1 cellular context compared by ENCODE assay signal in genomic region chr1:65277605-65278343, GRCh38.
TF ChIP-seq lines count a peak whose summit lies in the region.

No MANE protein-coding gene starts in this region.

TF ChIP-seq in K562, 482 proteins besides CTCF, POLR2A, EP300 and RAD21 (continued from another document and continues in another):
- TF ChIP-seq GTF3C2 (IDR thresholded peaks at IDR 0.05; ENCODE audit: borderline replicate concordance, extremely low read depth, insufficient read length) (no peak), NR3C1 (CRISPR knock-in tag; IDR thresholded peaks at IDR 0.05) (no peak), JUNB (CRISPR knock-in tag; conservative IDR thresholded peaks at IDR 0.05) (no peak), E2F3 (CRISPR knock-in tag; IDR thresholded peaks at IDR 0.05) (no peak), ZNF175 (CRISPR knock-in tag; IDR thresholded peaks at IDR 0.05; ENCODE audit: low read depth) (no peak), ZNF512 (tag; IDR thresholded peaks at IDR 0.05) (no peak), ZNF77 (CRISPR knock-in tag; IDR thresholded peaks at IDR 0.05) (no peak), ZC3H8 (IDR thresholded peaks at IDR 0.05) (no peak), PPARD (CRISPR knock-in tag; IDR thresholded peaks at IDR 0.05) (no peak), ZNF507 (tag; conservative IDR thresholded peaks at IDR 0.05) (no peak), KLF6 (CRISPR knock-in tag; IDR thresholded peaks at IDR 0.05; ENCODE audit: borderline replicate concordance) (no peak), KLF1 (tag; IDR thresholded peaks at IDR 0.05) (no peak), AFF1 (IDR thresholded peaks at IDR 0.05; ENCODE audit: low read depth in 1 of 2, partially characterized antibody in 2 of 2) (peak in 1 of 2 experiments; percentile 46), ATF4 (CRISPR knock-in tag; IDR thresholded peaks at IDR 0.05) (0 out of 2 replicates have a peak, but pooled peaks have one; percentile 31), ZNF449 (CRISPR knock-in tag; IDR thresholded peaks at IDR 0.05) (no peak), ARID4B (CRISPR knock-in tag; IDR thresholded peaks at IDR 0.05) (no peak), KLF10 (CRISPR knock-in tag; IDR thresholded peaks at IDR 0.05) (no peak), RB1 (IDR thresholded peaks at IDR 0.05; ENCODE audit: low read depth) (no peak), RBM15 (IDR thresholded peaks at IDR 0.05; ENCODE audit: insufficient read depth, low read length) (no peak), ATF6 (CRISPR knock-in tag; IDR thresholded peaks at IDR 0.05) (no peak), ZBTB12 (CRISPR knock-in tag; IDR thresholded peaks at IDR 0.05) (no peak), ZNF778 (CRISPR knock-in tag; IDR thresholded peaks at IDR 0.05) (no peak), HMG20A (CRISPR knock-in tag; conservative IDR thresholded peaks at IDR 0.05) (no peak), FOSL1 (tag; conservative IDR thresholded peaks at IDR 0.05) (no peak), TCF7 (IDR thresholded peaks at IDR 0.05; ENCODE audit: borderline replicate concordance) (no peak), ATF7 (IDR thresholded peaks at IDR 0.05) (peak; percentile 46; the same call in 1 of the 2 replicates), TFE3 (CRISPR knock-in tag; IDR thresholded peaks at IDR 0.05) (no peak), HINFP (tag; conservative IDR thresholded peaks at IDR 0.05; ENCODE audit: low read depth) (no peak), MNT (conservative IDR thresholded peaks at IDR 0.05) (peak in 1 of 2 experiments; percentile 74; a peak in 3 of 4 replicates)
